11 cellular contexts compared by ENCODE assay signal in the genomic region with DNA sequence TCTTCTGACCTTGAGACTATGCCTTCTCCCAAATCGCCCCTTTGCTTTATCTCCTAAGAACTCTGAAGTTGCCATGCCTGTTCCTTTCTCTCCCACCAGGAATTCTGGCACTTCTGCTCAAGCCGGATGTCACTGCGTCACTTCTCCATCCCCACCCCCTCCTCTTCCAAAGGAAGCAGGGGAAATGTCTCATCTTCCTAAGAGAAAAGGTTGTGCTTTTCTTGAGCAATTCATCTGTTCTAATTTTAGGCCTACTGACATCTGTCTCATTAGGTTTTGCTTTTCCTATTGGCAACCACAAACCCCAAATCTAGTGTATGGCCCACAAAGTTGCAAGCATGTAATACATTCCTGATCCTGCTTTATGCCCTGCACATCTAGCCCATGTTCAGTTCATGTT. TPM values are rescaled to one million over a fixed set of nuclear protein-coding genes. Genes with fewer than 3 reads are reported as not detected.
DNase-seq lines count a peak whose midpoint lies in the region; ATAC-seq, FAIRE-seq and TF ChIP-seq lines count a peak whose summit lies in the region.
"Had no signal": no experiment of that assay in that cellular context is flagged by ENCODE, and none has a peak within 500 bp of the region (broad histone marks: within the 10 kb centered on the region; RNA-seq: fewer than 3 reads in every experiment).

No MANE protein-coding gene starts in this region.

- H3K9me3 Mint-ChIP-seq in T-cell = no peaks in the 10 kb centered on the region
- no peaks in the 10 kb centered on the region for H3K9me3 Mint-ChIP-seq in naive thymus-derived CD8-positive, alpha-beta T cell

- no peak overlapping the region for H3K27ac Mint-ChIP-seq in T-cell
- H3K27ac Mint-ChIP-seq in naive thymus-derived CD8-positive, alpha-beta T cell = no peak overlapping the region

- DNase-seq in AG08396 (ENCODE audit: low spot score) (peak; percentile 12), HCEC 1CT (peak; percentile 79), bronchial epithelial cell (ENCODE audit: low read depth) (peak; percentile 12), left kidney (ENCODE audit: low read depth, low spot score) (peak; percentile 8), T-cell (no peak)
- DNase-seq in naive thymus-derived CD8-positive, alpha-beta T cell = no peak
- DNase-seq: GOT3, NCI-H2171, retina had no signal

- H3K4me3 ChIP-seq in bronchial epithelial cell (ENCODE audit: low read depth, low read length) = no peak overlapping the region

- no peak for TF ChIP-seq CTCF in bronchial epithelial cell (IDR thresholded peaks at IDR 0.05; ENCODE audit: insufficient read depth, low read length, severe bottlenecking)

- peaks cover 5 to 6% (median 5%) of the 10 kb centered on the region in 3 donors for H3K4me1 Mint-ChIP-seq in T-cell
- peaks cover 0 to 10% (median 7%) of the 10 kb centered on the region in 4 donors for H3K4me1 Mint-ChIP-seq in naive thymus-derived CD8-positive, alpha-beta T cell

- ATAC-seq in HG03045 (IDR thresholded peaks at IDR 0.05; ENCODE audit: unreplicated experiment) (no peak), T-cell (replicated peaks in 1 of 4) (no peak), HG02973 (IDR thresholded peaks at IDR 0.05; ENCODE audit: unreplicated experiment) (no peak)
- ATAC-seq in naive thymus-derived CD8-positive, alpha-beta T cell = no peak

- H3K27me3 ChIP-seq in bronchial epithelial cell (ENCODE audit: control insufficient read depth, insufficient read depth, low read length) = no peaks in the 10 kb centered on the region

- H3K27me3 Mint-ChIP-seq in T-cell = peaks cover 0 to 10% of the 10 kb centered on the region in 2 donors
- no peaks in the 10 kb centered on the region for H3K27me3 Mint-ChIP-seq in naive thymus-derived CD8-positive, alpha-beta T cell

- H3K36me3 Mint-ChIP-seq in T-cell = peaks cover 16% of the 10 kb centered on the region
- H3K36me3 Mint-ChIP-seq in naive thymus-derived CD8-positive, alpha-beta T cell = peaks cover 0 to 24% (median 3%) of the 10 kb centered on the region in 3 donors

- no peaks in the 10 kb centered on the region for H3K36me3 ChIP-seq in bronchial epithelial cell (ENCODE audit: control insufficient read depth, insufficient read depth, low read length)

- POLR2A ChIA-PET in T-cell (lab: Charles Lee) = no interaction called here
- POLR2A ChIA-PET in naive thymus-derived CD8-positive, alpha-beta T cell (lab: Charles Lee) = no interaction called here

- no peak for FAIRE-seq in bronchial epithelial cell (lab: Jason Lieb, UNC)

- CTCF ChIA-PET in T-cell (lab: Charles Lee) = no interaction called here

- H3K4me3 Mint-ChIP-seq in T-cell = no peak overlapping the region
- H3K4me3 Mint-ChIP-seq in naive thymus-derived CD8-positive, alpha-beta T cell = no peak overlapping the region

RNA-seq across cellular contexts. Expression of gene PABIR2, which starts 24.4 kb away (rescaled TPM):
- 6.8 and 7.2 TPM in 2 replicates for total RNA-seq in bronchial epithelial cell
- 10 to 100 TPM; 31.8 to 46.1 (median 37.5) TPM for total RNA-seq in T-cell
- 10 to 100 TPM; 43.2 to 46.1 TPM for total RNA-seq in naive thymus-derived CD8-positive, alpha-beta T cell
- polyA plus RNA-seq in naive thymus-derived CD8-positive, alpha-beta T cell = 1 to 10 TPM; 6.6 to 8.3 (median 7.9) TPM

Comparison
In these comparisons a context has a peak if more than half of its experiments do, and no peak if none do; other contexts are left out.
1. DNase-seq: peak in AG08396 (single experiment), HCEC 1CT (single experiment), bronchial epithelial cell (single experiment) and left kidney (single experiment); none in T-cell (0 of 34) and naive thymus-derived CD8-positive, alpha-beta T cell (0 of 10).